ENCODE assay signal across 8 cellular contexts in genomic region chr1:64038965-64039926, GRCh38.
DNase-seq lines count a peak whose midpoint lies in the region; ATAC-seq lines count a peak whose summit lies in the region.

No MANE protein-coding gene starts in this region.

- H3K27ac ChIP-seq in epithelial cell of prostate (peak overlapping the region; percentile 31), neuronal stem cell (replicated peaks; ENCODE audit: low read length) (no peak overlapping the region)

- H3K9ac ChIP-seq in neuronal stem cell (ENCODE audit: low read depth, low read length, poor library complexity) = no peak overlapping the region

- POLR2A ChIA-PET in activated CD4-positive, alpha-beta T cell treated with anti-CD3 and anti-CD28 coated beads for 36 hours (lab: Charles Lee) = no interaction called here

- CTCF ChIA-PET in activated CD4-positive, alpha-beta T cell treated with anti-CD3 and anti-CD28 coated beads for 36 hours (lab: Charles Lee) = interaction anchor here (0.7 kb wide), 1 partner anchor 532 kb away, joined by 3 read pairs; no protein-coding TSS in a partner anchor

- no peak for ATAC-seq in GM21360 (IDR thresholded peaks at IDR 0.05; ENCODE audit: unreplicated experiment)
- ATAC-seq in activated CD4-positive, alpha-beta T cell treated with anti-CD3 and anti-CD28 coated beads for 36 hours = no peak
- no peak for ATAC-seq in HG02623 (IDR thresholded peaks at IDR 0.05; ENCODE audit: unreplicated experiment)

- H3K4me3 Mint-ChIP-seq in activated CD4-positive, alpha-beta T cell treated with anti-CD3 and anti-CD28 coated beads for 36 hours = no peak overlapping the region

- peak; percentile 93 for DNase-seq in Caki2 (ENCODE audit: low read depth)
- peak; percentile 56 for DNase-seq in NCI-H446 treated with DMSO at 0.1 percent for 48 hours (lab: John Stamatoyannopoulos, UW)
- peak; percentile 96 for DNase-seq in epithelial cell of prostate (ENCODE audit: low read depth, low spot score)
- no peak for DNase-seq in neuronal stem cell (ENCODE audit: low spot score)
- DNase-seq in activated CD4-positive, alpha-beta T cell treated with anti-CD3 and anti-CD28 coated beads for 36 hours = no peak
- DNase-seq in NCI-H1436 treated with DMSO at 0.1 percent for 48 hours (lab: John Stamatoyannopoulos, UW) = no peak

- H2AK5ac ChIP-seq in neuronal stem cell (ENCODE audit: low read depth, low read length) = no peak overlapping the region

- H3K27me3 ChIP-seq in neuronal stem cell (ENCODE audit: control insufficient read depth in 3 of 3, insufficient read depth in 3 of 3, low read depth in 1 of 3, low read length in 3 of 3) = no peaks in the 10 kb centered on the region

- H3K27me3 Mint-ChIP-seq in activated CD4-positive, alpha-beta T cell treated with anti-CD3 and anti-CD28 coated beads for 36 hours = peaks cover 3% of the 10 kb centered on the region

- H3K9me3 ChIP-seq in neuronal stem cell (replicated peaks in 1 of 2; ENCODE audit: control insufficient read depth in 2 of 2, insufficient read depth in 1 of 2, low read depth in 1 of 2, low read length in 2 of 2) = no peaks in the 10 kb centered on the region

- H4K8ac ChIP-seq in neuronal stem cell (ENCODE audit: low read depth, low read length) = no peak overlapping the region

- no peak overlapping the region for H3K4me3 ChIP-seq in neuronal stem cell (ENCODE audit: low read length in 2 of 2)

- H3K36me3 Mint-ChIP-seq in activated CD4-positive, alpha-beta T cell treated with anti-CD3 and anti-CD28 coated beads for 36 hours (ENCODE audit: low read depth) = no peaks in the 10 kb centered on the region

- peak overlapping the region; percentile 3 for H2AFZ ChIP-seq in neuronal stem cell (ENCODE audit: low read length)

- H2BK120ac ChIP-seq in neuronal stem cell (ENCODE audit: low read depth, low read length) = no peak overlapping the region

- in situ Hi-C loops in Caki2 (cut with HindIII; ENCODE audit: low pct_unique_long_range_greater_than_20kb, low sequenced_read_pairs) = no loop called here

- no peak overlapping the region for H3K4ac ChIP-seq in neuronal stem cell (ENCODE audit: low read length)

- H3K79me1 ChIP-seq in neuronal stem cell (ENCODE audit: low read depth, low read length) = peaks cover 2% of the 10 kb centered on the region

- H3K36me3 ChIP-seq in neuronal stem cell (replicated peaks in 1 of 2; ENCODE audit: control insufficient read depth in 2 of 2, insufficient read depth in 2 of 2, low read length in 2 of 2) = no peaks in the 10 kb centered on the region

- no peak overlapping the region for H3K4me2 ChIP-seq in neuronal stem cell (ENCODE audit: insufficient read depth, low read length, poor library complexity, severe bottlenecking)

- WGBS in neuronal stem cell (ENCODE audit: extremely low coverage in 2 of 2, insufficient read length in 2 of 2, insufficient replicate concordance in 1 of 2), 2 donors = no CpG with 5 or more reads among the region's 4 CpGs

- H3K4me1 Mint-ChIP-seq in activated CD4-positive, alpha-beta T cell treated with anti-CD3 and anti-CD28 coated beads for 36 hours = no peaks in the 10 kb centered on the region

- no peak overlapping the region for H4K91ac ChIP-seq in neuronal stem cell (ENCODE audit: low read depth, low read length, poor library complexity)

- peaks cover 18 to 19% of the 10 kb centered on the region in 2 donors for H3K4me1 ChIP-seq in neuronal stem cell (ENCODE audit: control insufficient read depth in 2 of 2, insufficient read depth in 1 of 2, low read depth in 1 of 2, low read length in 2 of 2)

- no peak overlapping the region for H3K18ac ChIP-seq in neuronal stem cell (ENCODE audit: low read length)

- no peak overlapping the region for H2BK15ac ChIP-seq in neuronal stem cell (ENCODE audit: low read length)

- no peak overlapping the region for H3K23ac ChIP-seq in neuronal stem cell (ENCODE audit: low read depth, low read length, poor library complexity)

- intact Hi-C loops in activated CD4-positive, alpha-beta T cell treated with anti-CD3 and anti-CD28 coated beads for 36 hours (cut with DNase I, micrococcal nuclease) = no loop called here

- H2BK12ac ChIP-seq in neuronal stem cell (ENCODE audit: low read length) = no peak overlapping the region

- no peak overlapping the region for H3K27ac Mint-ChIP-seq in activated CD4-positive, alpha-beta T cell treated with anti-CD3 and anti-CD28 coated beads for 36 hours

- no peak overlapping the region for H2BK5ac ChIP-seq in neuronal stem cell (ENCODE audit: low read length)

- no peaks in the 10 kb centered on the region for H3K9me3 Mint-ChIP-seq in activated CD4-positive, alpha-beta T cell treated with anti-CD3 and anti-CD28 coated beads for 36 hours (ENCODE audit: low read depth)

- no peak overlapping the region for H3K14ac ChIP-seq in neuronal stem cell (ENCODE audit: low read length)

Comparison
In these comparisons a context has a peak if more than half of its experiments do, and no peak if none do; other contexts are left out.
1. DNase-seq: peak in Caki2 (single experiment), NCI-H446 treated with DMSO at 0.1 percent for 48 hours (single experiment) and epithelial cell of prostate (single experiment); none in neuronal stem cell (single experiment), activated CD4-positive, alpha-beta T cell treated with anti-CD3 and anti-CD28 coated beads for 36 hours (single experiment) and NCI-H1436 treated with DMSO at 0.1 percent for 48 hours (single experiment).